ENCODE assay signal across 21 cellular contexts in the genomic region with DNA sequence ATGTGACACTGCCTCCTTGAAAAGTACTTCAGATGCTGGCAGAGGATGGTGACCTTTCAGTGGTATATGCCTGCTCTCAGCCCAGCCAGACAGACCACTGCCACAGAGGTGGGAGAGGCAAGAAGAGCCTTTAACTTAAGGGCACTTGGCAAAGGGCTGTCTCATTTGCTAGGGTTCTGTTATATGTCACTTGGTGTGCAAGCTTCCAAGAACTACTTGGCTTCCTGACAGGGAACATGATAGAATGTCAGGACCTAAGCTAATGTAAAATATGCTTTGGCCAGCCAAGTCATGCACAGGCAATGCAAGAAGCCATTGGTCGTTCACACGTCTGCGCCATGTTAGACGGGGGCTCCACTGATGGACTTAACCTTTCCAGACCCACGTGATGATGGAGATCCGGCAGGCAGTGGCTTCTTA. TPM values are rescaled to one million over a fixed set of nuclear protein-coding genes. Genes with fewer than 3 reads are reported as not detected.
DNase-seq lines count a peak whose midpoint lies in the region; ATAC-seq, FAIRE-seq and TF ChIP-seq lines count a peak whose summit lies in the region.
"Had no signal": no experiment of that assay in that cellular context is flagged by ENCODE, and none has a peak within 500 bp of the region (broad histone marks: within the 10 kb centered on the region; RNA-seq: fewer than 3 reads in every experiment).

No MANE protein-coding gene starts in this region.

- H3K9me3 ChIP-seq in GM12878 (replicated peaks; ENCODE audit: control insufficient read depth, insufficient read depth, low read length) (no peaks in the 10 kb centered on the region), trophoblast cell (ENCODE audit: insufficient read depth, low read depth, low read length) (no peaks in the 10 kb centered on the region)
- H3K9me3 ChIP-seq: A549 had no signal

- no peak overlapping the region for H3K4ac ChIP-seq in trophoblast cell (ENCODE audit: low read depth, low read length)

- no peak overlapping the region for H2BK12ac ChIP-seq in trophoblast cell (ENCODE audit: low read length)

- no peak overlapping the region for H3K14ac ChIP-seq in trophoblast cell (ENCODE audit: low read length)

- SMC1A ChIA-PET in GM12878 (lab: Charles Lee; ENCODE audit: uncharacterized antibody, unreplicated experiment) = no interaction called here

- no peaks in the 10 kb centered on the region for H3K79me1 ChIP-seq in trophoblast cell (ENCODE audit: low read length)

- H2AK5ac ChIP-seq in trophoblast cell (ENCODE audit: low read length) = no peak overlapping the region

- intact Hi-C loops in GM12878 (cut with micrococcal nuclease; ENCODE audit: unreplicated experiment) = no loop called here
- intact Hi-C loops in left cardiac atrium (cut with DNase I) = no loop called here

- H3K9ac ChIP-seq in GM12878 (ENCODE audit: control insufficient read depth, insufficient read depth, low read length) (no peak overlapping the region), rectal smooth muscle tissue (ENCODE audit: low read length) (no peak overlapping the region), trophoblast cell (ENCODE audit: low read length) (no peak overlapping the region)

- no peak for TF ChIP-seq RAD21 in GM12878 (IDR thresholded peaks at IDR 0.05; ENCODE audit: insufficient read depth, low read depth, low read length)

- no peak overlapping the region for H4K12ac ChIP-seq in trophoblast cell (ENCODE audit: low read depth, low read length)

- ATAC-seq in GM12878 (no peak), left cardiac atrium (peak; percentile 39 to 66), left lobe of liver (no peak)
- ATAC-seq: A549, K562 had no signal

- no peak overlapping the region for H2BK5ac ChIP-seq in trophoblast cell (ENCODE audit: low read depth, low read length, poor library complexity)

- DNase-seq in EH (ENCODE audit: low read depth) (peak; percentile 61), GM12878 (ENCODE audit: low read depth, low spot score) (no peak), left cardiac atrium (peak; percentile 33), left lobe of liver (ENCODE audit: low spot score) (no peak), trophoblast cell (no peak), kidney tubule cell (ENCODE audit: low spot score) (no peak)
- DNase-seq: COR-L47; DMS53; HCEC 1CT; NCI-H1436 treated with DMSO at 0.1 percent for 48 hours; NCI-H2227 treated with DMSO at 0.1 percent for 48 hours; NCI-H524 treated with DMSO at 0.1 percent for 48 hours; NK-92 treated with Interleukin-12 subunit alpha and Interleukin-12 subunit beta, amount 100 ng/mL, for 24 hours; OCI-M1; RPMI8226 had no signal

- no peak overlapping the region for H4K8ac ChIP-seq in trophoblast cell (ENCODE audit: low read depth, low read length)

- no peak overlapping the region for H3K23ac ChIP-seq in trophoblast cell (ENCODE audit: low read length)

- H4K20me1 ChIP-seq in GM12878 (ENCODE audit: control insufficient read depth, insufficient read depth) = no peaks in the 10 kb centered on the region

- POLR2A ChIA-PET in GM12878 (lab: Charles Lee) = no interaction called here

- BruUV-seq in GM12878 (replicated peaks; lab: Mats Ljungman, UMichigan) = no TSS peak

- peaks cover 7% of the 10 kb centered on the region for H3K4me1 ChIP-seq in GM12878 (ENCODE audit: control insufficient read depth, insufficient read depth, low read length)
- H3K4me1 ChIP-seq in rectal smooth muscle tissue (ENCODE audit: control insufficient read depth, insufficient read depth, low read length) = peaks cover 19% of the 10 kb centered on the region
- H3K4me1 ChIP-seq in trophoblast cell (ENCODE audit: control insufficient read depth in 1 of 2, insufficient read depth in 2 of 2, low read length in 2 of 2) = peaks cover 0 to 8% of the 10 kb centered on the region in 2 experiments
- H3K4me1 ChIP-seq: A549 had no signal

- TF ChIP-seq POLR2A in GM12878 (IDR thresholded peaks at IDR 0.05; ENCODE audit: low read depth, low read length) = no peak

- H3K4me2 ChIP-seq in GM12878 (ENCODE audit: control insufficient read depth, insufficient read depth) = no peak overlapping the region
- no peak overlapping the region for H3K4me2 ChIP-seq in trophoblast cell (ENCODE audit: low read length)
- H3K4me2 ChIP-seq: A549 had no signal

- H4K91ac ChIP-seq in trophoblast cell (ENCODE audit: low read depth, low read length) = no peak overlapping the region

- TF ChIP-seq CTCF in GM12878 (IDR thresholded peaks at IDR 0.05 in 2 of 3, conservative IDR thresholded peaks at IDR 0.05 in 1 of 3; ENCODE audit: control insufficient read depth in 2 of 3, extremely low read depth in 1 of 3, insufficient read depth in 1 of 3, low read depth in 3 of 3, low read length in 3 of 3) = no peak

- CTCF ChIA-PET in GM12878 (lab: Yijun Ruan, JAX) = interaction anchor here (0.6 kb wide), 1 partner anchor 190 kb away, joined by 4 read pairs; no protein-coding TSS in a partner anchor

- TF ChIP-seq EP300 in GM12878 (IDR thresholded peaks at IDR 0.05; ENCODE audit: borderline replicate concordance in 1 of 2, control insufficient read depth in 1 of 2, low read depth in 2 of 2, low read length in 2 of 2) = no peak

- FAIRE-seq in GM12878 (lab: Jason Lieb, UNC) = peak; percentile 44
- FAIRE-seq: A549, GM19239, HTR-8/SVneo, K562 had no signal

- H3K27ac ChIP-seq in GM12878 (ENCODE audit: control insufficient read depth, insufficient read depth) (no peak overlapping the region), rectal smooth muscle tissue (ENCODE audit: low read depth, low read length) (peak overlapping the region; percentile 72), trophoblast cell (ENCODE audit: low read depth, low read length) (no peak overlapping the region)
- H3K27ac ChIP-seq: A549, C4-2B had no signal

- peaks cover 0 to 5% of the 10 kb centered on the region in 2 experiments; a peak in 1 of 4 replicates for H3K27me3 ChIP-seq in GM12878 (replicated peaks in 1 of 2; ENCODE audit: control insufficient read depth in 2 of 2, insufficient read depth in 2 of 2, low read length in 1 of 2)
- H3K27me3 ChIP-seq in rectal smooth muscle tissue (ENCODE audit: control insufficient read depth, insufficient read depth, low read length) = no peaks in the 10 kb centered on the region
- no peaks in the 10 kb centered on the region for H3K27me3 ChIP-seq in trophoblast cell (ENCODE audit: insufficient read depth, low read length)

- H3K18ac ChIP-seq in trophoblast cell (ENCODE audit: low read length) = no peak overlapping the region

- no peak overlapping the region for H2AFZ ChIP-seq in GM12878 (ENCODE audit: control insufficient read depth, low read depth, low read length)
- H2AFZ ChIP-seq in trophoblast cell (ENCODE audit: insufficient read depth, low read length, poor library complexity) = no peak overlapping the region

- WGBS in GM12878 (ENCODE audit: insufficient coverage, insufficient replicate concordance, low lambda C conversion rate, missing lambda C conversion rate) = 91% methylated on average over 6 of the region's 6 CpGs
- WGBS in trophoblast cell (ENCODE audit: extremely low coverage, insufficient coverage, insufficient read length) = no CpG with 5 or more reads among the region's 6 CpGs

- H3K36me3 ChIP-seq in GM12878 (ENCODE audit: control insufficient read depth in 2 of 2, insufficient read depth in 2 of 2, low read length in 1 of 2) (no peaks in the 10 kb centered on the region), rectal smooth muscle tissue (ENCODE audit: control insufficient read depth, insufficient read depth, low read length) (no peaks in the 10 kb centered on the region), trophoblast cell (ENCODE audit: control insufficient read depth in 1 of 2, insufficient read depth in 2 of 2, low read length in 2 of 2) (no peaks in the 10 kb centered on the region)

- H2BK120ac ChIP-seq in trophoblast cell (ENCODE audit: insufficient read depth, low read length, poor library complexity) = no peak overlapping the region

- in situ Hi-C loops in GM12878 (cut with MboI) = no loop called here

- RAD21 ChIA-PET in GM12878 (lab: Charles Lee; ENCODE audit: unreplicated experiment) = no interaction called here

- no peak overlapping the region for H3K4me3 ChIP-seq in GM12878
- H3K4me3 ChIP-seq in rectal smooth muscle tissue (ENCODE audit: low read length) = no peak overlapping the region
- no peak overlapping the region for H3K4me3 ChIP-seq in trophoblast cell (ENCODE audit: low read depth, low read length)
- H3K4me3 ChIP-seq: A549, K562 had no signal

- no peaks in the 10 kb centered on the region for H3K79me2 ChIP-seq in GM12878 (ENCODE audit: control insufficient read depth, insufficient read depth, low read length)
- H3K79me2 ChIP-seq in trophoblast cell (ENCODE audit: control insufficient read depth, insufficient read depth, low read length, poor library complexity) = no peaks in the 10 kb centered on the region

TF ChIP-seq in GM12878, 131 proteins besides CTCF, POLR2A, EP300 and RAD21 (continues in another document):
- TF ChIP-seq TCF3 (IDR thresholded peaks at IDR 0.05; ENCODE audit: borderline replicate concordance, insufficient read depth, low read depth, low read length) = no peak
- TF ChIP-seq STAT3 (IDR thresholded peaks at IDR 0.05; ENCODE audit: low read depth, low read length) = no peak

RNA-seq across cellular contexts. Expression of gene RBM20, which starts 54.7 kb away (rescaled TPM):
- total RNA-seq in GM12878 (2013; cell fraction: nucleolus; rRNA removed) = 0.88 and 0.96 TPM in 2 replicates
- total RNA-seq in GM12878 (2014; rRNA removed) = 0.05 and 0.17 TPM in 2 replicates
- total RNA-seq in GM12878 (2014; rRNA removed; fragmentation: Illumina TruSeq; extraction: Trizol) = 0.13 and 0.28 TPM in 2 replicates
- total RNA-seq in GM12878 (2021) = 0.13 and 0.26 TPM in 2 replicates
- 0.17 TPM for polyA plus RNA-seq in GM12878 (2011; ENCODE audit: low read depth)
- polyA plus RNA-seq in GM12878 (2011; rRNA removed) = 0.09 and 0.16 TPM in 2 replicates
- polyA plus RNA-seq in GM12878 (2011; cell fraction: cytosol; rRNA removed) = 0.09 and 0.17 TPM in 2 replicates
- 0.63 and 1.0 TPM in 2 replicates for polyA plus RNA-seq in GM12878 (2011; cell fraction: nucleus; rRNA removed)
- polyA plus RNA-seq in GM12878 (2012) = 0.25 and 0.53 TPM in 2 replicates
- polyA plus RNA-seq in GM12878 (2014; fragmentation: Illumina TruSeq; extraction: Trizol) = 0.22 and 0.24 TPM in 2 replicates
- polyA plus RNA-seq in GM12878 (2014; fragmentation: Nextera tagmentation; extraction: Ambion mirVana) = under 1 TPM; 0.04 to 0.05 TPM
- polyA plus RNA-seq in GM12878 (2014; rRNA removed) = 0.09 and 0.20 TPM in 2 replicates
- polyA plus RNA-seq in GM12878 (2016; fragmentation: Nextera tagmentation; extraction: Ambion mirVana) = under 1 TPM; 0.05 to 0.12 TPM
- polyA minus RNA-seq in GM12878 (2011; rRNA and poly(A)+ RNA removed) = 0.05 and 0.07 TPM in 2 replicates
- polyA minus RNA-seq in GM12878 (2011; cell fraction: cytosol; rRNA and poly(A)+ RNA removed) = not detected in 2 replicates
- 0.10 and 0.36 TPM in 2 replicates for polyA minus RNA-seq in GM12878 (2011; cell fraction: nucleus; rRNA and poly(A)+ RNA removed)
- 10 to 100 TPM; 37.2 to 44.1 TPM for total RNA-seq in left cardiac atrium
- 0.33 TPM for total RNA-seq in left lobe of liver
- 0.27 and 0.54 TPM in 2 replicates for polyA plus RNA-seq in trophoblast cell (2013)

Comparison
In these comparisons a context has a peak if more than half of its experiments do, and no peak if none do; other contexts are left out.
1. DNase-seq: peak in EH (single experiment) and left cardiac atrium (single experiment); none in GM12878 (single experiment), left lobe of liver (single experiment), trophoblast cell (0 of 2) and kidney tubule cell (single experiment).
2. ATAC-seq: peak in left cardiac atrium (2 of 2); none in GM12878 (single experiment) and left lobe of liver (single experiment).
3. RNA of gene RBM20, which starts 54.7 kb away (total RNA-seq): 37.2 to 44.1 TPM in left cardiac atrium; 0.33 TPM in left lobe of liver (single experiment) and 0.05 to 0.96 TPM in GM12878; every median in the first group is over 10 times any median in the second.